In the genomic region with DNA sequence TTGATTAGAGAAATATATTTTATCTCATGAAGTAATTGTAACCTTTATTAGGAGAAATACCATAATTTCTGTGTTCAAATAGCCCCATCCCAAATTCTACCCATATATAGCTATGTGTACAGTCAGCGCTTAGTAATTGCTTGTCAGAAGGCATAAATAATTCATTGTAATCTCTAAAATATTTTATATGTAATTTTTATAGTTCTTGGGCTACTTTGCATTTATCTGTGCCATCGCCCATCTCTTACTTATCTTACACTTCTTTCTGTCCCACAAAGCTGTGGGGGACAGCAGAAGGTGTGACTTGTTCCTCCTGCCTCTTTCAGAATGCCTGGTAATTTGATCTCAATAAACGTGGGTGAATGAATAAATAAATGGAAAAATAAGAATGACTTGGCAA, we compare ENCODE assay signal across 1 cellular context.
TF ChIP-seq lines count a peak whose summit lies in the region.

No MANE protein-coding gene starts in this region.

TF ChIP-seq in GM23338, 12 proteins besides CTCF, POLR2A, EP300 and RAD21 (continued from another document):
- TF ChIP-seq, protein P1, sequence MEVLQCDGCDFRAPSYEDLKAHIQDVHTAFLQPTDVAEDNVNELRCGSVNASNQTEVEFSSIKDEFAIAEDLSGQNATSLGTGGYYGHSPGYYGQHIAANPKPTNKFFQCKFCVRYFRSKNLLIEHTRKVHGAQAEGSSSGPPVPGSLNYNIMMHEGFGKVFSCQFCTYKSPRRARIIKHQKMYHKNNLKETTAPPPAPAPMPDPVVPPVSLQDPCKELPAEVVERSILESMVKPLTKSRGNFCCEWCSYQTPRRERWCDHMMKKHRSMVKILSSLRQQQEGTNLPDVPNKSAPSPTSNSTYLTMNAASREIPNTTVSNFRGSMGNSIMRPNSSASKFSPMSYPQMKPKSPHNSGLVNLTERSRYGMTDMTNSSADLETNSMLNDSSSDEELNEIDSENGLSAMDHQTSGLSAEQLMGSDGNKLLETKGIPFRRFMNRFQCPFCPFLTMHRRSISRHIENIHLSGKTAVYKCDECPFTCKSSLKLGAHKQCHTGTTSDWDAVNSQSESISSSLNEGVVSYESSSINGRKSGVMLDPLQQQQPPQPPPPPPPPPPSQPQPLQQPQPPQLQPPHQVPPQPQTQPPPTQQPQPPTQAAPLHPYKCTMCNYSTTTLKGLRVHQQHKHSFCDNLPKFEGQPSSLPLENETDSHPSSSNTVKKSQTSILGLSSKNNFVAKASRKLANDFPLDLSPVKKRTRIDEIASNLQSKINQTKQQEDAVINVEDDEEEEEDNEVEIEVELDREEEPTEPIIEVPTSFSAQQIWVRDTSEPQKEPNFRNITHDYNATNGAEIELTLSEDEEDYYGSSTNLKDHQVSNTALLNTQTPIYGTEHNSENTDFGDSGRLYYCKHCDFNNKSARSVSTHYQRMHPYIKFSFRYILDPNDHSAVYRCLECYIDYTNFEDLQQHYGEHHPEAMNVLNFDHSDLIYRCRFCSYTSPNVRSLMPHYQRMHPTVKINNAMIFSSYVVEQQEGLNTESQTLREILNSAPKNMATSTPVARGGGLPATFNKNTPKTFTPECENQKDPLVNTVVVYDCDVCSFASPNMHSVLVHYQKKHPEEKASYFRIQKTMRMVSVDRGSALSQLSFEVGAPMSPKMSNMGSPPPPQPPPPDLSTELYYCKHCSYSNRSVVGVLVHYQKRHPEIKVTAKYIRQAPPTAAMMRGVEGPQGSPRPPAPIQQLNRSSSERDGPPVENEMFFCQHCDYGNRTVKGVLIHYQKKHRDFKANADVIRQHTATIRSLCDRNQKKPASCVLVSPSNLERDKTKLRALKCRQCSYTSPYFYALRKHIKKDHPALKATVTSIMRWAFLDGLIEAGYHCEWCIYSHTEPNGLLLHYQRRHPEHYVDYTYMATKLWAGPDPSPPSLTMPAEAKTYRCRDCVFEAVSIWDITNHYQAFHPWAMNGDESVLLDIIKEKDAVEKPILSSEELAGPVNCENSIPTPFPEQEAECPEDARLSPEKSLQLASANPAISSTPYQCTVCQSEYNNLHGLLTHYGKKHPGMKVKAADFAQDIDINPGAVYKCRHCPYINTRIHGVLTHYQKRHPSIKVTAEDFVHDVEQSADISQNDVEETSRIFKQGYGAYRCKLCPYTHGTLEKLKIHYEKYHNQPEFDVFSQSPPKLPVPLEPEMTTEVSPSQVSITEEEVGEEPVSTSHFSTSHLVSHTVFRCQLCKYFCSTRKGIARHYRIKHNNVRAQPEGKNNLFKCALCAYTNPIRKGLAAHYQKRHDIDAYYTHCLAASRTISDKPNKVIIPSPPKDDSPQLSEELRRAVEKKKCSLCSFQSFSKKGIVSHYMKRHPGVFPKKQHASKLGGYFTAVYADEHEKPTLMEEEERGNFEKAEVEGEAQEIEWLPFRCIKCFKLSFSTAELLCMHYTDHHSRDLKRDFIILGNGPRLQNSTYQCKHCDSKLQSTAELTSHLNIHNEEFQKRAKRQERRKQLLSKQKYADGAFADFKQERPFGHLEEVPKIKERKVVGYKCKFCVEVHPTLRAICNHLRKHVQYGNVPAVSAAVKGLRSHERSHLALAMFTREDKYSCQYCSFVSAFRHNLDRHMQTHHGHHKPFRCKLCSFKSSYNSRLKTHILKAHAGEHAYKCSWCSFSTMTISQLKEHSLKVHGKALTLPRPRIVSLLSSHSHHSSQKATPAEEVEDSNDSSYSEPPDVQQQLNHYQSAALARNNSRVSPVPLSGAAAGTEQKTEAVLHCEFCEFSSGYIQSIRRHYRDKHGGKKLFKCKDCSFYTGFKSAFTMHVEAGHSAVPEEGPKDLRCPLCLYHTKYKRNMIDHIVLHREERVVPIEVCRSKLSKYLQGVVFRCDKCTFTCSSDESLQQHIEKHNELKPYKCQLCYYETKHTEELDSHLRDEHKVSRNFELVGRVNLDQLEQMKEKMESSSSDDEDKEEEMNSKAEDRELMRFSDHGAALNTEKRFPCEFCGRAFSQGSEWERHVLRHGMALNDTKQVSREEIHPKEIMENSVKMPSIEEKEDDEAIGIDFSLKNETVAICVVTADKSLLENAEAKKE (CRISPR knock-in tag; IDR thresholded peaks at IDR 0.05): no peak
- no peak for TF ChIP-seq EZH2phosphoT487 (IDR thresholded peaks at IDR 0.05; ENCODE audit: unreplicated experiment)
- no peak for TF ChIP-seq ZNF114 (CRISPR knock-in tag; IDR thresholded peaks at IDR 0.05)
- TF ChIP-seq NANOG (IDR thresholded peaks at IDR 0.05; ENCODE audit: borderline replicate concordance): no peak
- no peak for TF ChIP-seq ZNF331 (CRISPR knock-in tag; IDR thresholded peaks at IDR 0.05; ENCODE audit: low read depth)
- TF ChIP-seq POLR2AphosphoS5 (IDR thresholded peaks at IDR 0.05; ENCODE audit: low read depth): no peak
- TF ChIP-seq JUNB (IDR thresholded peaks at IDR 0.05; ENCODE audit: unreplicated experiment): no peak
- TF ChIP-seq EZH2 (IDR thresholded peaks at IDR 0.05; ENCODE audit: low read depth, unreplicated experiment): no peak
- TF ChIP-seq, protein P2, sequence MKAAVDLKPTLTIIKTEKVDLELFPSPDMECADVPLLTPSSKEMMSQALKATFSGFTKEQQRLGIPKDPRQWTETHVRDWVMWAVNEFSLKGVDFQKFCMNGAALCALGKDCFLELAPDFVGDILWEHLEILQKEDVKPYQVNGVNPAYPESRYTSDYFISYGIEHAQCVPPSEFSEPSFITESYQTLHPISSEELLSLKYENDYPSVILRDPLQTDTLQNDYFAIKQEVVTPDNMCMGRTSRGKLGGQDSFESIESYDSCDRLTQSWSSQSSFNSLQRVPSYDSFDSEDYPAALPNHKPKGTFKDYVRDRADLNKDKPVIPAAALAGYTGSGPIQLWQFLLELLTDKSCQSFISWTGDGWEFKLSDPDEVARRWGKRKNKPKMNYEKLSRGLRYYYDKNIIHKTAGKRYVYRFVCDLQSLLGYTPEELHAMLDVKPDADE (IDR thresholded peaks at IDR 0.05): no peak
- TF ChIP-seq CREB1 (CRISPR knock-in tag; IDR thresholded peaks at IDR 0.05; ENCODE audit: low read depth): no peak
- no peak for TF ChIP-seq STAT1 (IDR thresholded peaks at IDR 0.05; ENCODE audit: unreplicated experiment)
